In genomic region chr15:80846416-80846815, GRCh38 we compare ENCODE assay signal across 1 cellular context.
TF ChIP-seq lines count a peak whose summit lies in the region.

No MANE protein-coding gene starts in this region.

TF ChIP-seq in H1, 55 proteins besides CTCF, POLR2A, EP300 and RAD21 (continued from another document):
- TF ChIP-seq BACH1 (IDR thresholded peaks at IDR 0.05; ENCODE audit: low read length), result no peak
- no peak for TF ChIP-seq POU5F1 (IDR thresholded peaks at IDR 0.05; ENCODE audit: low read depth, low read length)
- no peak for TF ChIP-seq SP1 (IDR thresholded peaks at IDR 0.05; ENCODE audit: low read depth, low read length)
- TF ChIP-seq SRF (IDR thresholded peaks at IDR 0.05; ENCODE audit: low read depth, low read length), result no peak
- TF ChIP-seq KDM1A (IDR thresholded peaks at IDR 0.05; ENCODE audit: borderline replicate concordance, low read length), result no peak
- no peak for TF ChIP-seq NANOG (IDR thresholded peaks at IDR 0.05; ENCODE audit: insufficient read depth, low read depth, low read length, poor library complexity, severe bottlenecking)
- TF ChIP-seq ZNF274 (IDR thresholded peaks at IDR 0.05; ENCODE audit: borderline replicate concordance, extremely low read depth, low read length), result no peak
- TF ChIP-seq HDAC2 (IDR thresholded peaks at IDR 0.05; ENCODE audit: borderline replicate concordance in 1 of 2, low read depth in 2 of 2, low read length in 2 of 2), result no peak
- TF ChIP-seq MAFK (IDR thresholded peaks at IDR 0.05; ENCODE audit: low read depth, low read length), result no peak
- no peak for TF ChIP-seq SIN3A (conservative IDR thresholded peaks at IDR 0.05 in 1 of 2, IDR thresholded peaks at IDR 0.05 in 1 of 2; ENCODE audit: low read depth in 1 of 2, low read length in 2 of 2)
- TF ChIP-seq SP2 (IDR thresholded peaks at IDR 0.05; ENCODE audit: low read length), result no peak
- TF ChIP-seq PHF8 (conservative IDR thresholded peaks at IDR 0.05; ENCODE audit: low read depth, low read length), result no peak
- TF ChIP-seq HDAC6 (IDR thresholded peaks at IDR 0.05; ENCODE audit: low read depth, low read length), result no peak
- TF ChIP-seq E2F6 (IDR thresholded peaks at IDR 0.05), result no peak
- no peak for TF ChIP-seq RFX5 (IDR thresholded peaks at IDR 0.05; ENCODE audit: borderline replicate concordance, low read depth, low read length)
- no peak for TF ChIP-seq CHD2 (IDR thresholded peaks at IDR 0.05; ENCODE audit: low read length)
